1 cellular context compared by ENCODE assay signal in the genomic region with DNA sequence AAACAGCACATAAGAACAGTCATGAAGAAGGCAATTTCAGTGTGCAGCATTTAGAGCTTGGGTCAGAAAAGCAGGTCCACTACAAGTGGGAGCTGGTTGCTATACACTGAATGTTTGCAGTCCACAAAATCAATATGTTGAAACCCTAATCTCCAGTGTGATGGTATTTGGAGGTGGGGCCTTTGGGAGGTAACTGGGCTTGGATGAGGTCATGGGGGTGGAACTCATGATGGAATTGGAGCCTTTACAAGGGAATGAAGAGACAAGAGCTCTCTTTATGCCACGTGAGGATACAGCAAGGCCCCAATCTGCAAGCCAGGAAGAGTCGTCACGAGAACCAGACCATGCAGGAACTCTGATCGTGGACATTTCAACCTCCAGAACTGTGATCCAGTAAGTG.
TF ChIP-seq lines count a peak whose summit lies in the region.

No MANE protein-coding gene starts in this region.

TF ChIP-seq in HepG2, 621 proteins besides CTCF, POLR2A, EP300 and RAD21 (continued from another document):
- TF ChIP-seq, protein P1, sequence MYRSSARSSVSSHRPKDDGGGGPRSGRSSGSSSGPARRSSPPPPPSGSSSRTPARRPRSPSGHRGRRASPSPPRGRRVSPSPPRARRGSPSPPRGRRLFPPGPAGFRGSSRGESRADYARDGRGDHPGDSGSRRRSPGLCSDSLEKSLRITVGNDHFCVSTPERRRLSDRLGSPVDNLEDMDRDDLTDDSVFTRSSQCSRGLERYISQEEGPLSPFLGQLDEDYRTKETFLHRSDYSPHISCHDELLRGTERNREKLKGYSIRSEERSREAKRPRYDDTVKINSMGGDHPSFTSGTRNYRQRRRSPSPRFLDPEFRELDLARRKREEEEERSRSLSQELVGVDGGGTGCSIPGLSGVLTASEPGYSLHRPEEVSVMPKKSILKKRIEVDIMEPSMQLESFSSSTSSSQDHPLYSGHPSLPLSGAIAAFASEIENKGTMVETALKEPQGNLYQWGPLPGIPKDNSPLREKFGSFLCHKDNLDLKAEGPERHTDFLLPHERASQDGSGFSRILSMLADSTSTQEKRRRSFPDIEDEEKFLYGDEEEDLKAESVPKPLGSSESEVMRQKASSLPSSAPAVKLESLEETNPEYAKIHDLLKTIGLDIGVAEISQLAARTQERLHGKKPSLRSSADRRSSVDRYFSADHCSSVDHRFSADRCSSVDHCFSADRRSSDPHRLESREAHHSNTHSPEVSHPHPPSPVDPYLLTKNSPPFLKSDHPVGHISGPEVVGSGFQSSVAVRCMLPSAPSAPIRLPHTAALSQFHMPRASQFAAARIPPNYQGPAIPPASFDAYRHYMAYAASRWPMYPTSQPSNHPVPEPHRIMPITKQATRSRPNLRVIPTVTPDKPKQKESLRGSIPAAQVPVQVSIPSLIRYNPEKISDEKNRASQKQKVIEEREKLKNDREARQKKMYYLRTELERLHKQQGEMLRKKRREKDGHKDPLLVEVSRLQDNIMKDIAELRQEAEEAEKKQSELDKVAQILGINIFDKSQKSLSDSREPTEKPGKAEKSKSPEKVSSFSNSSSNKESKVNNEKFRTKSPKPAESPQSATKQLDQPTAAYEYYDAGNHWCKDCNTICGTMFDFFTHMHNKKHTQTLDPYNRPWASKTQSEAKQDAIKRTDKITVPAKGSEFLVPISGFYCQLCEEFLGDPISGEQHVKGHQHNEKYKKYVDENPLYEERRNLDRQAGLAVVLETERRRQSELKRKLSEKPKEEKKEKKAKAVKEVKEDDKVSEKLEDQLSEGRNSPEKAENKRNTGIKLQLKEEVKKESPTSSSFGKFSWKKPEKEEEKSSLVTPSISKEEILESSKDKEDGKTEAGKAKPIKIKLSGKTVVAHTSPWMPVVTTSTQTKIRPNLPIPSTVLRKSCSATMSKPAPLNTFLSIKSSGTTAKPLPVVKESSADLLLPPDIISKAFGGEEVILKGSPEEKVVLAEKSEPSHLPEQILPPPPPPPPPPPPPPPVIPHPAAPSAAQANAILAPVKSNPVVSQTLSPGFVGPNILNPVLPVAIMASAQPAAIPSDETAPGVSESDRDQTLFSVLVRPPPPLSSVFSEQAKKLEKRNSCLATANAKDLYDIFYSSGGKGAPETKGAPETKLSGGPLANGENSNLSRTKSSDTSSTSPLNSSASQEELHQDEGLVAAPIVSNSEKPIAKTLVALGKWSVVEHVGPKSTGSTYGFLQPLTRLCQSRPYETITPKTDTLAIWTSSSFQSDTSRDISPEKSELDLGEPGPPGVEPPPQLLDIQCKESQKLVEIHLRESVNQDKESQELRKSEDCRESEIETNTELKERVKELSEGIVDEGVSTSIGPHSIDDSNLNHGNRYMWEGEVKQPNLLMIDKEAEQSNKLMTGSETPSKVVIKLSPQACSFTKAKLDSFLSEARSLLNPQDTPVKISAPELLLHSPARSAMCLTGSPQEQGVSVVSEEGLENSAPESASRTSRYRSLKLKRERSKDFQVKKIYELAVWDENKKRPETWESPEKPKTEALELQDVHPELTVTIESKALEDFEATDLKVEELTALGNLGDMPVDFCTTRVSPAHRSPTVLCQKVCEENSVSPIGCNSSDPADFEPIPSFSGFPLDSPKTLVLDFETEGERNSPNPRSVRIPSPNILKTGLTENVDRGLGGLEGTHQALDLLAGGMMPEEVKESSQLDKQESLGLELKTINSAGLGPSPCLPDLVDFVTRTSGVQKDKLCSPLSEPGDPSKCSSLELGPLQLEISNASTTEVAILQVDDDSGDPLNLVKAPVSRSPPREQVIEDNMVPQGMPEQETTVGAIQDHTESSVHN (CRISPR knock-in tag; IDR thresholded peaks at IDR 0.05), result no peak
- TF ChIP-seq NCOA5 (CRISPR knock-in tag; IDR thresholded peaks at IDR 0.05), result no peak
- TF ChIP-seq ZNF83 (CRISPR knock-in tag; IDR thresholded peaks at IDR 0.05; ENCODE audit: borderline replicate concordance), result no peak
- TF ChIP-seq, protein P2, sequence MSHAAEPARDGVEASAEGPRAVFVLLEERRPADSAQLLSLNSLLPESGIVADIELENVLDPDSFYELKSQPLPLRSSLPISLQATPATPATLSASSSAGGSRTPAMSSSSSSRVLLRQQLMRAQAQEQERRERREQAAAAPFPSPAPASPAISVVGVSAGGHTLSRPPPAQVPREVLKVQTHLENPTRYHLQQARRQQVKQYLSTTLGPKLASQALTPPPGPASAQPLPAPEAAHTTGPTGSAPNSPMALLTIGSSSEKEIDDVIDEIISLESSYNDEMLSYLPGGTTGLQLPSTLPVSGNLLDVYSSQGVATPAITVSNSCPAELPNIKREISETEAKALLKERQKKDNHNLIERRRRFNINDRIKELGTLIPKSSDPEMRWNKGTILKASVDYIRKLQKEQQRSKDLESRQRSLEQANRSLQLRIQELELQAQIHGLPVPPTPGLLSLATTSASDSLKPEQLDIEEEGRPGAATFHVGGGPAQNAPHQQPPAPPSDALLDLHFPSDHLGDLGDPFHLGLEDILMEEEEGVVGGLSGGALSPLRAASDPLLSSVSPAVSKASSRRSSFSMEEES (CRISPR knock-in tag; IDR thresholded peaks at IDR 0.05), result 0 out of 2 replicates have a peak, but pooled peaks have one; percentile 13
- TF ChIP-seq NFIB (CRISPR knock-in tag; IDR thresholded peaks at IDR 0.05; ENCODE audit: borderline replicate concordance), result no peak
- TF ChIP-seq ZBTB7B (CRISPR knock-in tag; IDR thresholded peaks at IDR 0.05), result no peak
- no peak for TF ChIP-seq MZF1 (CRISPR knock-in tag; IDR thresholded peaks at IDR 0.05; ENCODE audit: borderline replicate concordance)
- no peak for TF ChIP-seq REXO4 (CRISPR knock-in tag; IDR thresholded peaks at IDR 0.05; ENCODE audit: borderline replicate concordance)
- TF ChIP-seq, protein P3, sequence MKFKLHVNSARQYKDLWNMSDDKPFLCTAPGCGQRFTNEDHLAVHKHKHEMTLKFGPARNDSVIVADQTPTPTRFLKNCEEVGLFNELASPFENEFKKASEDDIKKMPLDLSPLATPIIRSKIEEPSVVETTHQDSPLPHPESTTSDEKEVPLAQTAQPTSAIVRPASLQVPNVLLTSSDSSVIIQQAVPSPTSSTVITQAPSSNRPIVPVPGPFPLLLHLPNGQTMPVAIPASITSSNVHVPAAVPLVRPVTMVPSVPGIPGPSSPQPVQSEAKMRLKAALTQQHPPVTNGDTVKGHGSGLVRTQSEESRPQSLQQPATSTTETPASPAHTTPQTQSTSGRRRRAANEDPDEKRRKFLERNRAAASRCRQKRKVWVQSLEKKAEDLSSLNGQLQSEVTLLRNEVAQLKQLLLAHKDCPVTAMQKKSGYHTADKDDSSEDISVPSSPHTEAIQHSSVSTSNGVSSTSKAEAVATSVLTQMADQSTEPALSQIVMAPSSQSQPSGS (CRISPR knock-in tag; IDR thresholded peaks at IDR 0.05), result peak; percentile 77
- TF ChIP-seq PAWR (CRISPR knock-in tag; IDR thresholded peaks at IDR 0.05; ENCODE audit: borderline replicate concordance), result 0 out of 2 replicates have a peak, but pooled peaks have one; percentile 14
- TF ChIP-seq BCL6 (CRISPR knock-in tag; IDR thresholded peaks at IDR 0.05), result no peak
